23 cellular contexts compared by ENCODE assay signal in genomic region chr10:131149586-131149985, GRCh38.
"Had no signal": no experiment of that assay in that cellular context is flagged by ENCODE, and none has a peak within 500 bp of the region (broad histone marks: within the 10 kb centered on the region; RNA-seq: fewer than 3 reads in every experiment).

No MANE protein-coding gene starts in this region.

- DNase-seq: IMR-90, Karpas-422, KG1, MG63, NCI-H1092, NCI-H1105 treated with DMSO at 0.1 percent for 48 hours, NCI-H1417 treated with DMSO at 0.1 percent for 48 hours, NCI-H146, NCI-H1694 treated with DMSO at 0.1 percent for 48 hours, NCI-H1930, NCI-H2081, NCI-H2107, NCI-H2227 treated with DMSO at 0.1 percent for 48 hours, NCI-H524, NCI-H69, NCI-H774, PC-3, SHP77, SK-N-SH, SW 1271 had no signal

- H3K36me3 ChIP-seq: MG63 had no signal

- ATAC-seq: HepG2, Panc1, PC-3 had no signal

- H3K27ac ChIP-seq: RWPE1 had no signal

- H3K9me3 ChIP-seq: MG63, SK-N-SH had no signal

- H3K27me3 ChIP-seq: MG63 had no signal

- H3K4me3 ChIP-seq: MG63 had no signal
